Comparison of ENCODE assay signal across 9 cellular contexts in genomic region chr21:44085491-44086321, GRCh38. TPM values are rescaled to one million over a fixed set of nuclear protein-coding genes. Genes with fewer than 3 reads are reported as not detected.
DNase-seq lines count a peak whose midpoint lies in the region; ATAC-seq and TF ChIP-seq lines count a peak whose summit lies in the region.
"Had no signal": no experiment of that assay in that cellular context is flagged by ENCODE, and none has a peak within 500 bp of the region (broad histone marks: within the 10 kb centered on the region; RNA-seq: fewer than 3 reads in every experiment).

No MANE protein-coding gene starts in this region.

- peak overlapping the region; percentile 64 for H3K27ac ChIP-seq in SJSA1

- H3K36me3 Mint-ChIP-seq in immature natural killer cell = peaks cover 44 to 76% (median 51%) of the 10 kb centered on the region in 3 donors

- H3K27me3 Mint-ChIP-seq in immature natural killer cell (ENCODE audit: low read depth in 3 of 3) = peaks cover 53 to 72% (median 55%) of the 10 kb centered on the region in 3 donors

- H3K4me1 Mint-ChIP-seq in immature natural killer cell = peaks cover 99 to 100% of the 10 kb centered on the region in 2 donors

- H3K27me3 ChIP-seq in SJSA1 (replicated peaks) = no peaks in the 10 kb centered on the region
- H3K27me3 ChIP-seq: adrenal gland had no signal

- H3K4me3 ChIP-seq in SJSA1 (no peak overlapping the region), cardiac fibroblast (replicated peaks in 1 of 2; ENCODE audit: low read depth in 2 of 2, low read length in 2 of 2) (no peak overlapping the region)
- H3K4me3 ChIP-seq: adrenal gland had no signal

- peak overlapping the region; percentile 84 to 96 (median 92) for H3K4me3 Mint-ChIP-seq in immature natural killer cell

- no peaks in the 10 kb centered on the region for H3K9me3 Mint-ChIP-seq in immature natural killer cell

- H3K36me3 ChIP-seq in SJSA1 = peaks cover 77% of the 10 kb centered on the region

- ATAC-seq in HG03135 (IDR thresholded peaks at IDR 0.05; ENCODE audit: unreplicated experiment) = no peak
- no peak for ATAC-seq in HG02610 (IDR thresholded peaks at IDR 0.05; ENCODE audit: unreplicated experiment)

- no peak for TF ChIP-seq CTCF in cardiac fibroblast (IDR thresholded peaks at IDR 0.05; ENCODE audit: low read depth, low read length)

- peak in 1 of 2 experiments; percentile 87 for DNase-seq in SJSA1 (ENCODE audit: low read depth in 1 of 2, low spot score in 2 of 2)
- DNase-seq in cardiac fibroblast (ENCODE audit: low read depth in 2 of 2) = peak; percentile 11 to 17
- peak in 2 of 3 donors; percentile 32 to 34 for DNase-seq in immature natural killer cell
- DNase-seq in stimulated activated CD8-positive, alpha-beta memory T cell treated with anti-CD3 and anti-CD28 coated beads, Interleukin-4, amount 100 ng/mL, for 48 hours = peak; percentile 25
- DNase-seq in UCSD-AML1 (lab: John Stamatoyannopoulos, UW; ENCODE audit: unreplicated experiment) = no peak
- no peak for DNase-seq in NAMALWA (ENCODE audit: low spot score)

- H3K9me3 ChIP-seq in SJSA1 (replicated peaks) = no peaks in the 10 kb centered on the region
- H3K9me3 ChIP-seq: adrenal gland had no signal

- H3K4me1 ChIP-seq in SJSA1 (replicated peaks) = peaks cover 47% of the 10 kb centered on the region

- H3K27ac Mint-ChIP-seq in immature natural killer cell = peak overlapping the region; percentile 99 to 100 (median 99)

RNA-seq across cellular contexts. Expression of gene PWP2, which starts 21.5 kb away (rescaled TPM):
- total RNA-seq in SJSA1 (2014; rRNA removed; shearing (Covaris generic)) = 24.4 and 24.8 TPM in 2 replicates
- polyA plus RNA-seq in immature natural killer cell = 10 to 100 TPM in 1 of 3 donors, 1 to 10 TPM in 1, under 1 TPM in 1; 0.63 to 23.8 (median 7.4) TPM

RNA-seq across cellular contexts. Expression of gene GATD3, which starts 47.8 kb away (rescaled TPM):
- total RNA-seq in SJSA1 (2014; rRNA removed; shearing (Covaris generic)) = 14.8 and 23.7 TPM in 2 replicates
- 10 to 100 TPM; 20.9 to 51.9 (median 51.8) TPM for polyA plus RNA-seq in immature natural killer cell

Comparison
In these comparisons a context has a peak if more than half of its experiments do, and no peak if none do; other contexts are left out.
1. DNase-seq: peak in cardiac fibroblast (2 of 2), immature natural killer cell (2 of 3) and stimulated activated CD8-positive, alpha-beta memory T cell treated with anti-CD3 and anti-CD28 coated beads, Interleukin-4, amount 100 ng/mL, for 48 hours (single experiment); none in UCSD-AML1 (single experiment) and NAMALWA (single experiment).